ENCODE assay signal across 29 cellular contexts in the genomic region with DNA sequence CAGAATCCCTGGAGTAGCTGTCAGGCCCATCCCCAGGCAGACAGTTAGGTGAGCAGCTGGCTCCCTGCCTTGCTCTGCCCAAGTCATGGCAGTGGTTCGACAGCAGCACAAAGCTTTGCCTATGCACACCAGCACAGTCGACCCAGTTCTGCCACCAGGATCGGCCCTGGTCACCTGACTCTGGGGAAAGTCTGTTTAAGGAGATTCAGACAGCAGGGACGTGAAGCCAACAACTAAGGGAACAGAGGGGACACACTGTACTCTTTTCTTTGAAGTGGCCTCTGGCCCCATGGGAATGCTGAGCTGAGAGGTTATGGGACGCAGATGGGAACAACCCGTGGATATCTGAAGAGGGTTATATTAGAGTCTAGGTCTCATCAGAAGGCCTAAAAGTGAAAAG.
DNase-seq lines count a peak whose midpoint lies in the region; ATAC-seq, FAIRE-seq and TF ChIP-seq lines count a peak whose summit lies in the region.
"Had no signal": no experiment of that assay in that cellular context is flagged by ENCODE, and none has a peak within 500 bp of the region (broad histone marks: within the 10 kb centered on the region; RNA-seq: fewer than 3 reads in every experiment).

No MANE protein-coding gene starts in this region.

- peaks cover 41% of the 10 kb centered on the region for H3K4me1 ChIP-seq in A549
- H3K4me1 ChIP-seq in neuronal stem cell (ENCODE audit: control insufficient read depth in 2 of 2, insufficient read depth in 1 of 2, low read depth in 1 of 2, low read length in 2 of 2): peaks cover 2 to 3% of the 10 kb centered on the region in 2 donors
- H3K4me1 ChIP-seq: breast epithelium, SJCRH30, vagina had no signal

- H2AK5ac ChIP-seq in neuronal stem cell (ENCODE audit: low read depth, low read length): no peak overlapping the region

- POLR2A ChIA-PET in A549 (lab: Yijun Ruan, JAX): no interaction called here

- H3K23ac ChIP-seq in neuronal stem cell (ENCODE audit: low read depth, low read length, poor library complexity): no peak overlapping the region

- CTCF ChIA-PET in A549 (lab: Yijun Ruan, JAX): interaction anchor here (0.9 to 5.6 kb wide), 6 partner anchors 9 to 406 kb away, joined by 4 to 78 read pairs (median 8); no protein-coding TSS in a partner anchor

- H2BK15ac ChIP-seq in neuronal stem cell (ENCODE audit: low read length): no peak overlapping the region

- H2BK12ac ChIP-seq in neuronal stem cell (ENCODE audit: low read length): no peak overlapping the region

- H3K9ac ChIP-seq in neuronal stem cell (ENCODE audit: low read depth, low read length, poor library complexity): no peak overlapping the region

- no peak overlapping the region for H4K91ac ChIP-seq in neuronal stem cell (ENCODE audit: low read depth, low read length, poor library complexity)

- no peak overlapping the region for H3K18ac ChIP-seq in neuronal stem cell (ENCODE audit: low read length)

- H3K27me3 Mint-ChIP-seq in activated T-helper 2 cell treated with anti-CD3 and anti-CD28 coated beads, Interferon-gamma antibody, Interleukin-2, Interleukin-4, amounts not matched to agents 10 μg/mL and 5 μg/mL and 100 μg/mL, durations not matched to agents 14 hours and 24 hours and 36 hours (ENCODE audit: low read depth): no peaks in the 10 kb centered on the region
- H3K27me3 Mint-ChIP-seq: activated CD4-positive, alpha-beta memory T cell treated with anti-CD3 and anti-CD28 coated beads, Interleukin-2, amount 10 ng/mL, durations not matched to agents 7 days and 5 days; activated naive CD8-positive, alpha-beta T cell treated with anti-CD3 and anti-CD28 coated beads for 36 hours; B cell had no signal

- peaks cover 50% of the 10 kb centered on the region for H3K4me1 Mint-ChIP-seq in activated T-helper 2 cell treated with anti-CD3 and anti-CD28 coated beads, Interferon-gamma antibody, Interleukin-2, Interleukin-4, amounts not matched to agents 10 μg/mL and 5 μg/mL and 100 μg/mL, durations not matched to agents 14 hours and 24 hours and 36 hours (ENCODE audit: low read depth)
- H3K4me1 Mint-ChIP-seq: immature natural killer cell had no signal

- H3K4me2 ChIP-seq in A549 (no peak overlapping the region), neuronal stem cell (ENCODE audit: insufficient read depth, low read length, poor library complexity, severe bottlenecking) (no peak overlapping the region)

- WGBS in A549 (ENCODE audit: missing lambda C conversion rate): 64% methylated on average over 6 of the region's 6 CpGs
- WGBS in neuronal stem cell (ENCODE audit: extremely low coverage in 2 of 2, insufficient read length in 2 of 2, insufficient replicate concordance in 1 of 2), 2 donors: no CpG with 5 or more reads among the region's 6 CpGs

- DNase-seq in A549 (ENCODE audit: low read depth in 1 of 2, low spot score in 1 of 2): no peak
- DNase-seq in activated T-helper 2 cell treated with anti-CD3 and anti-CD28 coated beads, Interferon-gamma antibody, Interleukin-2, Interleukin-4, amounts not matched to agents 10 μg/mL and 5 μg/mL and 100 μg/mL, durations not matched to agents 14 hours and 24 hours and 36 hours (ENCODE audit: low spot score): no peak
- peak; percentile 52 for DNase-seq in left cardiac atrium
- peak; percentile 8 for DNase-seq in occipital lobe (lab: John Stamatoyannopoulos, UW)
- DNase-seq in GDM1 (lab: John Stamatoyannopoulos, UW): no peak
- DNase-seq in medulla oblongata (ENCODE audit: extremely low spot score): no peak
- no peak for DNase-seq in NCI-H1105 (lab: John Stamatoyannopoulos, UW)
- DNase-seq in neuronal stem cell (ENCODE audit: low spot score): no peak
- DNase-seq: activated CD4-positive, alpha-beta memory T cell treated with anti-CD3 and anti-CD28 coated beads, Interleukin-2, amount 10 ng/mL, durations not matched to agents 7 days and 5 days; activated effector memory CD4-positive, alpha-beta T cell treated with anti-CD3 and anti-CD28 coated beads, Interleukin-2, amount 50 U/mL, for 16 hours; activated naive CD8-positive, alpha-beta T cell treated with anti-CD3 and anti-CD28 coated beads for 36 hours; activated T-cell treated with anti-CD3 and anti-CD28 coated beads for 4 hours; effector CD8-positive, alpha-beta T cell; immature natural killer cell; NCI-H1048; NCI-H1694 treated with DMSO at 0.1 percent for 48 hours; NCI-H2171 treated with DMSO at 0.1 percent for 48 hours; NCI-H510A treated with DMSO at 0.1 percent for 48 hours; NK-92 treated with Interleukin-12 subunit alpha and Interleukin-12 subunit beta, amount 100 ng/mL, for 24 hours; SJCRH30; stimulated activated naive CD4-positive, alpha-beta T cell; SW 1271 had no signal

- H3K4me3 Mint-ChIP-seq in activated T-helper 2 cell treated with anti-CD3 and anti-CD28 coated beads, Interferon-gamma antibody, Interleukin-2, Interleukin-4, amounts not matched to agents 10 μg/mL and 5 μg/mL and 100 μg/mL, durations not matched to agents 14 hours and 24 hours and 36 hours (ENCODE audit: low read depth): no peak overlapping the region
- H3K4me3 Mint-ChIP-seq: activated CD4-positive, alpha-beta memory T cell treated with anti-CD3 and anti-CD28 coated beads, Interleukin-2, amount 10 ng/mL, durations not matched to agents 7 days and 5 days; activated naive CD8-positive, alpha-beta T cell treated with anti-CD3 and anti-CD28 coated beads for 36 hours; B cell; CD8-positive, alpha-beta T cell; immature natural killer cell had no signal

- no peaks in the 10 kb centered on the region for H3K36me3 ChIP-seq in neuronal stem cell (replicated peaks in 1 of 2; ENCODE audit: control insufficient read depth in 2 of 2, insufficient read depth in 2 of 2, low read length in 2 of 2)
- H3K36me3 ChIP-seq: breast epithelium, SJCRH30, vagina had no signal

- H4K8ac ChIP-seq in neuronal stem cell (ENCODE audit: low read depth, low read length): no peak overlapping the region

- no peaks in the 10 kb centered on the region for H3K36me3 Mint-ChIP-seq in activated T-helper 2 cell treated with anti-CD3 and anti-CD28 coated beads, Interferon-gamma antibody, Interleukin-2, Interleukin-4, amounts not matched to agents 10 μg/mL and 5 μg/mL and 100 μg/mL, durations not matched to agents 14 hours and 24 hours and 36 hours (ENCODE audit: low read depth)
- H3K36me3 Mint-ChIP-seq: activated naive CD8-positive, alpha-beta T cell treated with anti-CD3 and anti-CD28 coated beads for 36 hours; CD8-positive, alpha-beta T cell; immature natural killer cell had no signal

- H2BK5ac ChIP-seq in neuronal stem cell (ENCODE audit: low read length): no peak overlapping the region

- H2BK120ac ChIP-seq in neuronal stem cell (ENCODE audit: low read depth, low read length): no peak overlapping the region

- H3K79me1 ChIP-seq in neuronal stem cell (ENCODE audit: low read depth, low read length): no peaks in the 10 kb centered on the region

- H3K4ac ChIP-seq in neuronal stem cell (ENCODE audit: low read length): no peak overlapping the region

- no peak for TF ChIP-seq EP300 in A549 (IDR thresholded peaks at IDR 0.05)

- H3K4me3 ChIP-seq in A549: no peak overlapping the region
- H3K4me3 ChIP-seq in neuronal stem cell (ENCODE audit: low read length in 2 of 2): no peak overlapping the region
- H3K4me3 ChIP-seq: breast epithelium, SJCRH30, skin epidermis, vagina had no signal

- peak overlapping the region; percentile 74 for H3K27ac Mint-ChIP-seq in activated T-helper 2 cell treated with anti-CD3 and anti-CD28 coated beads, Interferon-gamma antibody, Interleukin-2, Interleukin-4, amounts not matched to agents 10 μg/mL and 5 μg/mL and 100 μg/mL, durations not matched to agents 14 hours and 24 hours and 36 hours
- H3K27ac Mint-ChIP-seq: activated CD4-positive, alpha-beta memory T cell treated with anti-CD3 and anti-CD28 coated beads, Interleukin-2, amount 10 ng/mL, durations not matched to agents 7 days and 5 days; activated naive CD8-positive, alpha-beta T cell treated with anti-CD3 and anti-CD28 coated beads for 36 hours; B cell; CD8-positive, alpha-beta T cell; immature natural killer cell had no signal

- no peak for TF ChIP-seq CTCF in A549 (IDR thresholded peaks at IDR 0.05)

- H3K27ac ChIP-seq in A549: peak overlapping the region; percentile 13 to 16; a peak in 1 of 6 replicates
- no peak overlapping the region for H3K27ac ChIP-seq in neuronal stem cell (replicated peaks; ENCODE audit: low read length)
- H3K27ac ChIP-seq: breast epithelium, SJCRH30, skin epidermis, vagina had no signal

- no peak for FAIRE-seq in A549 (lab: Jason Lieb, UNC)
- FAIRE-seq: H54 had no signal

- intact Hi-C loops in activated T-helper 2 cell treated with anti-CD3 and anti-CD28 coated beads, Interferon-gamma antibody, Interleukin-2, Interleukin-4, amounts not matched to agents 10 μg/mL and 5 μg/mL and 100 μg/mL, durations not matched to agents 14 hours and 24 hours and 36 hours (cut with micrococcal nuclease): loop anchor here (5.0 kb wide), 1 partner anchor 34 kb away; no protein-coding TSS in a partner anchor
- intact Hi-C loops in left cardiac atrium (cut with DNase I): loop anchor here in 1 of 2 donors (2.0 to 10.0 kb wide), 3 partner anchors 35 to 409 kb away; no protein-coding TSS in a partner anchor

- no peaks in the 10 kb centered on the region for H3K27me3 ChIP-seq in neuronal stem cell (ENCODE audit: control insufficient read depth in 3 of 3, insufficient read depth in 3 of 3, low read depth in 1 of 3, low read length in 3 of 3)
- H3K27me3 ChIP-seq: breast epithelium, SJCRH30, vagina had no signal

- no peak for ATAC-seq in A549
- ATAC-seq in left cardiac atrium: peak; percentile 17 to 25
- ATAC-seq: CD8-positive, alpha-beta T cell; Panc1 had no signal

- TF ChIP-seq POLR2A in A549 (IDR thresholded peaks at IDR 0.05; ENCODE audit: low read length): no peak

- H3K9me3 ChIP-seq in A549 (no peaks in the 10 kb centered on the region), neuronal stem cell (replicated peaks in 1 of 2; ENCODE audit: control insufficient read depth in 2 of 2, insufficient read depth in 1 of 2, low read depth in 1 of 2, low read length in 2 of 2) (no peaks in the 10 kb centered on the region)
- H3K9me3 ChIP-seq: breast epithelium, SJCRH30, vagina had no signal

- no peak overlapping the region for H2AFZ ChIP-seq in neuronal stem cell (ENCODE audit: low read length)

- no peaks in the 10 kb centered on the region for H3K9me3 Mint-ChIP-seq in activated T-helper 2 cell treated with anti-CD3 and anti-CD28 coated beads, Interferon-gamma antibody, Interleukin-2, Interleukin-4, amounts not matched to agents 10 μg/mL and 5 μg/mL and 100 μg/mL, durations not matched to agents 14 hours and 24 hours and 36 hours
- H3K9me3 Mint-ChIP-seq: activated CD4-positive, alpha-beta memory T cell treated with anti-CD3 and anti-CD28 coated beads, Interleukin-2, amount 10 ng/mL, durations not matched to agents 7 days and 5 days; activated naive CD8-positive, alpha-beta T cell treated with anti-CD3 and anti-CD28 coated beads for 36 hours; CD8-positive, alpha-beta T cell; immature natural killer cell had no signal

- H3K14ac ChIP-seq in neuronal stem cell (ENCODE audit: low read length): no peak overlapping the region

- TF ChIP-seq RAD21 in A549 (conservative IDR thresholded peaks at IDR 0.05 in 1 of 2, IDR thresholded peaks at IDR 0.05 in 1 of 2): no peak

TF ChIP-seq in A549, 52 proteins besides CTCF, POLR2A, EP300 and RAD21 (continues in another document):
- no peak for TF ChIP-seq HES2 (IDR thresholded peaks at IDR 0.05)

Comparison
In these comparisons a context has a peak if more than half of its experiments do, and no peak if none do; other contexts are left out.
1. ATAC-seq: peak in left cardiac atrium (2 of 2); none in A549 (0 of 2).
2. DNase-seq: peak in left cardiac atrium (single experiment) and occipital lobe (single experiment); none in A549 (0 of 2), activated T-helper 2 cell treated with anti-CD3 and anti-CD28 coated beads, Interferon-gamma antibody, Interleukin-2, Interleukin-4, amounts not matched to agents 10 μg/mL and 5 μg/mL and 100 μg/mL, durations not matched to agents 14 hours and 24 hours and 36 hours (single experiment), GDM1 (single experiment), medulla oblongata (single experiment), NCI-H1105 (single experiment) and neuronal stem cell (single experiment).